8 cellular contexts compared by ENCODE assay signal in the genomic region with DNA sequence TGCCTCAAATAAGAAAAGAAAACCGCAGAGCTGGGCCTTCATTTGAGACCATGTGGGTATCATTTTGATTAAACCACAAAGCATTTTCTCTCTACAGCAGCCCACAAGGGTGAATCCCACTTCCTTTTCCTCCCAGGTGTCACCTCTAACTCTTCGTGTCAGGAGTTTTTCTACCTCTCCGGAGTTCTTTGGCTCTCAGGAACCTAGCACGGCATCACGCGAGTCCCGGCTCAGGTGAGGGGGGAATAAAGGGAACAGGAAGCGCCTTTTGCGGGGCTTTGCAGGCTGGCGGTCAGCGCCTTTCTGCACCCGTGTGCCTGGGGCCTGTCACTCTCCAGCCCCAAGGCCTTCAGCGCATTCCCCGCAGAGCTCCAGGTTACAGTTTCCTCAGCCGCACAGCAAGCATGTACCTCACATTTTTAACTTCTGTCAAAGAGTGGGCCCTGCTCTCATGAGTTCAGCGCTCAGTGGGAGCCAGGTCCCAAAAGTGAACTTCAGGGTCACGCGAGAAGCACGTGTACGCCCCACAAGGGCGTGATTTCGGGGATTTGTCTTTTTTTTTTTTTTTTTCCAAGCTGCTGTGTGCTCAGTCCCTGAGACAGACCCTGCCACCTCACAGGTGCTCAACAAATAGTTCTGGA. TPM values are rescaled to one million over a fixed set of nuclear protein-coding genes. Genes with fewer than 3 reads are reported as not detected.
DNase-seq lines count a peak whose midpoint lies in the region; ATAC-seq and TF ChIP-seq lines count a peak whose summit lies in the region.

No MANE protein-coding gene starts in this region.

- POLR2A ChIA-PET in naive thymus-derived CD8-positive, alpha-beta T cell (lab: Charles Lee) = interaction anchor here (0.5 to 2.2 kb wide), 20 partner anchors 9 to 544 kb away, joined by 3 to 16 read pairs (median 4); partner anchors contain the start of genes BCDIN3D, MCRS1, NCKAP5L and SPATS2

- H3K36me3 Mint-ChIP-seq in naive thymus-derived CD8-positive, alpha-beta T cell = no peaks in the 10 kb centered on the region

- H3K4me3 ChIP-seq in NB4 (ENCODE audit: low read depth, low read length) (peak overlapping the region; percentile 64), esophagus squamous epithelium (peak overlapping the region; percentile 47 to 72 (median 60)), thoracic aorta (peak overlapping the region; percentile 86)

- peak overlapping the region; percentile 70 to 92 (median 88) for H3K27ac ChIP-seq in esophagus squamous epithelium
- peak overlapping the region; percentile 74 to 81 for H3K27ac ChIP-seq in thoracic aorta

- peaks cover 0 to 7% (median 0%) of the 10 kb centered on the region in 5 donors for H3K27me3 Mint-ChIP-seq in naive thymus-derived CD8-positive, alpha-beta T cell

- H3K9me3 Mint-ChIP-seq in naive thymus-derived CD8-positive, alpha-beta T cell = no peaks in the 10 kb centered on the region

- H3K36me3 ChIP-seq in esophagus squamous epithelium (no peaks in the 10 kb centered on the region), thoracic aorta (no peaks in the 10 kb centered on the region)

- intact Hi-C loops in esophagus squamous epithelium (cut with DNase I) = no loop called here

- TF ChIP-seq CTCF in NB4 (IDR thresholded peaks at IDR 0.05; ENCODE audit: low read depth, low read length) = no peak
- no peak for TF ChIP-seq CTCF in esophagus squamous epithelium (IDR thresholded peaks at IDR 0.05)
- TF ChIP-seq CTCF in thoracic aorta (IDR thresholded peaks at IDR 0.05) = no peak

- 1% methylated on average over 15 to 22 of the region's 22 CpGs for WGBS in esophagus squamous epithelium, 2 donors

- TF ChIP-seq POLR2A in NB4 (IDR thresholded peaks at IDR 0.05; ENCODE audit: extremely low read depth, insufficient read length) = no peak
- TF ChIP-seq POLR2A in esophagus squamous epithelium (IDR thresholded peaks at IDR 0.05) = no peak

- H3K27ac Mint-ChIP-seq in naive thymus-derived CD8-positive, alpha-beta T cell = peak overlapping the region in 9 of 10 donors; percentile 90 to 97 (median 92)

- H3K4me1 ChIP-seq in esophagus squamous epithelium (peaks cover 11 to 54% (median 23%) of the 10 kb centered on the region in 3 donors), thoracic aorta (ENCODE audit: control insufficient read depth in 1 of 2, low read depth in 2 of 2) (peaks cover 15 to 27% of the 10 kb centered on the region in 2 donors)

- peak; percentile 70 for DNase-seq in NB4 (ENCODE audit: low read depth)
- peak; percentile 84 for DNase-seq in activated CD8-positive, alpha-beta memory T cell treated with anti-CD3 and anti-CD28 coated beads for 24 hours
- DNase-seq in esophagus squamous epithelium (lab: John Stamatoyannopoulos, UW) = no peak
- DNase-seq in naive thymus-derived CD8-positive, alpha-beta T cell = peak in 9 of 10 donors; percentile 19 to 74 (median 55)
- DNase-seq in thoracic aorta (ENCODE audit: low spot score) = no peak

- ATAC-seq in GM18502 (IDR thresholded peaks at IDR 0.05; ENCODE audit: poor library complexity, unreplicated experiment) = peak; percentile 27
- peak; percentile 23 for ATAC-seq in HG02571 (IDR thresholded peaks at IDR 0.05; ENCODE audit: unreplicated experiment)
- ATAC-seq in naive thymus-derived CD8-positive, alpha-beta T cell = peak; percentile 47 to 49
- peak; percentile 17 for ATAC-seq in thoracic aorta (ENCODE audit: insufficient number of reproducible peaks, low FRiP score, low read depth)
- ATAC-seq in GM21360 (IDR thresholded peaks at IDR 0.05; ENCODE audit: unreplicated experiment) = no peak

- peaks cover 10 to 31% (median 23%) of the 10 kb centered on the region in 4 donors for H3K4me1 Mint-ChIP-seq in naive thymus-derived CD8-positive, alpha-beta T cell

- H3K9me3 ChIP-seq in esophagus squamous epithelium (no peaks in the 10 kb centered on the region), thoracic aorta (no peaks in the 10 kb centered on the region)

- H3K4me3 Mint-ChIP-seq in naive thymus-derived CD8-positive, alpha-beta T cell = peak overlapping the region; percentile 82 to 94 (median 91)

- H3K27me3 ChIP-seq in esophagus squamous epithelium (no peaks in the 10 kb centered on the region), thoracic aorta (replicated peaks; ENCODE audit: insufficient read depth) (no peaks in the 10 kb centered on the region)

RNA-seq across cellular contexts. Expression of gene PRPF40B, which starts 0.7 kb away (rescaled TPM):
- total RNA-seq in esophagus squamous epithelium = 10 to 100 TPM in 2 of 4 donors, 1 to 10 TPM in 2; 5.2 to 14.5 (median 10.2) TPM
- total RNA-seq in naive thymus-derived CD8-positive, alpha-beta T cell = 10 to 100 TPM; 13.6 to 16.7 TPM
- polyA plus RNA-seq in naive thymus-derived CD8-positive, alpha-beta T cell = 1 to 10 TPM; 1.5 to 4.0 (median 2.3) TPM
- total RNA-seq in thoracic aorta = 10 to 100 TPM; 21.9 to 31.4 TPM

RNA-seq across cellular contexts. Expression of gene FAM186B, which starts 17.2 kb away (rescaled TPM):
- total RNA-seq in esophagus squamous epithelium (1 to 10 TPM in 1 of 4 donors, under 1 TPM in 1, not detected in 2; 0.19 to 1.1 TPM), thoracic aorta (under 1 TPM; 0.42 to 0.54 TPM)
- total RNA-seq in naive thymus-derived CD8-positive, alpha-beta T cell = under 1 TPM; 0.31 to 0.33 TPM
- polyA plus RNA-seq in naive thymus-derived CD8-positive, alpha-beta T cell = under 1 TPM in 1 of 3 donors, not detected in 2; 0.14 TPM

RNA-seq across cellular contexts. Expression of gene MCRS1, which starts 54.7 kb away (rescaled TPM):
- total RNA-seq in esophagus squamous epithelium (10 to 100 TPM; 38.8 to 54.2 (median 45.0) TPM), thoracic aorta (10 to 100 TPM; 46.6 TPM)
- 10 to 100 TPM; 94.4 to 99.7 TPM for total RNA-seq in naive thymus-derived CD8-positive, alpha-beta T cell
- polyA plus RNA-seq in naive thymus-derived CD8-positive, alpha-beta T cell = 10 to 100 TPM; 52.2 to 58.0 (median 56.0) TPM

Comparison
In these comparisons a context has a peak if more than half of its experiments do, and no peak if none do; other contexts are left out.
1. DNase-seq: peak in NB4 (single experiment), activated CD8-positive, alpha-beta memory T cell treated with anti-CD3 and anti-CD28 coated beads for 24 hours (single experiment) and naive thymus-derived CD8-positive, alpha-beta T cell (9 of 10); none in esophagus squamous epithelium (single experiment) and thoracic aorta (single experiment).
2. Peak in every context shown above with its lines, with median percentiles within 50 percentile points of each other: H3K4me3 ChIP-seq.